In genomic region chr19:49339364-49340068, GRCh38 we compare ENCODE assay signal across 7 cellular contexts. TPM values are rescaled to one million over a fixed set of nuclear protein-coding genes. Genes with fewer than 3 reads are reported as not detected.
DNase-seq lines count a peak whose midpoint lies in the region; TF ChIP-seq lines count a peak whose summit lies in the region.

No MANE protein-coding gene starts in this region.

- no peak for TF ChIP-seq CTCF in osteoblast (IDR thresholded peaks at IDR 0.05; ENCODE audit: extremely low read depth, low read depth, low read length)

- no peaks in the 10 kb centered on the region for H3K79me2 ChIP-seq in osteoblast (ENCODE audit: insufficient read depth, low read length)

- H3K36me3 ChIP-seq in osteoblast (ENCODE audit: insufficient read depth, low read length) = peaks cover 11% of the 10 kb centered on the region

- no peaks in the 10 kb centered on the region for H3K9me3 Mint-ChIP-seq in T-helper 2 cell treated with Interferon-gamma antibody and Interleukin-4, amounts not matched to agents 5 μg/mL and 100 μg/mL, for 36 hours

- no peak overlapping the region for H3K27ac Mint-ChIP-seq in T-helper 2 cell treated with Interferon-gamma antibody and Interleukin-4, amounts not matched to agents 5 μg/mL and 100 μg/mL, for 36 hours

- no peak overlapping the region for H3K27ac ChIP-seq in osteoblast (ENCODE audit: low read depth, low read length)

- intact Hi-C loops in cardiac septum (cut with DNase I) = loop anchor here (2.0 kb wide), 1 partner anchor 21 kb away; no protein-coding TSS in a partner anchor

- no peaks in the 10 kb centered on the region for H4K20me1 ChIP-seq in osteoblast (ENCODE audit: insufficient read depth, low read length)

- H3K4me2 ChIP-seq in osteoblast (ENCODE audit: insufficient read depth, low read length) = peak overlapping the region; percentile 70

- no peak for TF ChIP-seq POLR2A in erythroblast (IDR thresholded peaks at IDR 0.05; ENCODE audit: low read length)

- H3K4me3 Mint-ChIP-seq in T-helper 2 cell treated with Interferon-gamma antibody and Interleukin-4, amounts not matched to agents 5 μg/mL and 100 μg/mL, for 36 hours = no peak overlapping the region

- peak overlapping the region; percentile 69 for H2AFZ ChIP-seq in osteoblast (ENCODE audit: low read length)

- peak; percentile 95 for DNase-seq in HS-27A (ENCODE audit: low read depth)
- peak; percentile 35 for DNase-seq in activated CD8-positive, alpha-beta memory T cell treated with anti-CD3 and anti-CD28 coated beads, Interleukin-2, amount 50 U/mL, for 48 hours
- DNase-seq in cardiac septum (ENCODE audit: low spot score) = peak; percentile 90
- peak; percentile 98 for DNase-seq in osteoblast (ENCODE audit: insufficient read length, low spot score, missing footprints)
- DNase-seq in T-helper 2 cell treated with Interferon-gamma antibody and Interleukin-4, amounts not matched to agents 5 μg/mL and 100 μg/mL, for 36 hours (ENCODE audit: low spot score) = no peak
- DNase-seq in erythroblast (lab: John Stamatoyannopoulos, UW) = no peak
- no peak for DNase-seq in SKM-1 (lab: John Stamatoyannopoulos, UW; ENCODE audit: unreplicated experiment)

- H3K4me3 ChIP-seq in osteoblast (ENCODE audit: insufficient read depth, low read length) = peak overlapping the region; percentile 57

- no peaks in the 10 kb centered on the region for H3K27me3 Mint-ChIP-seq in T-helper 2 cell treated with Interferon-gamma antibody and Interleukin-4, amounts not matched to agents 5 μg/mL and 100 μg/mL, for 36 hours (ENCODE audit: low read depth)

- peaks cover 37% of the 10 kb centered on the region for H3K4me1 Mint-ChIP-seq in T-helper 2 cell treated with Interferon-gamma antibody and Interleukin-4, amounts not matched to agents 5 μg/mL and 100 μg/mL, for 36 hours (ENCODE audit: low read depth)

- H3K27me3 ChIP-seq in osteoblast (ENCODE audit: insufficient read depth, low read length) = no peaks in the 10 kb centered on the region

- no peaks in the 10 kb centered on the region for H3K9me3 ChIP-seq in osteoblast (ENCODE audit: low read depth, low read length)

- H3K4me1 ChIP-seq in osteoblast (ENCODE audit: insufficient read depth, low read length) = peaks cover 8% of the 10 kb centered on the region

- peaks cover 34% of the 10 kb centered on the region for H3K36me3 Mint-ChIP-seq in T-helper 2 cell treated with Interferon-gamma antibody and Interleukin-4, amounts not matched to agents 5 μg/mL and 100 μg/mL, for 36 hours (ENCODE audit: low read depth)

RNA-seq across cellular contexts. Expression of gene CD37, which starts 4.3 kb away (rescaled TPM):
- total RNA-seq in cardiac septum (4.8 TPM), osteoblast (0.36 TPM in 1 of 2 replicates, not detected in the other)

RNA-seq across cellular contexts. Expression of gene SLC6A16, which starts 14.5 kb away (rescaled TPM):
- total RNA-seq in cardiac septum (0.67 TPM), osteoblast (0.72 and 1.2 TPM in 2 replicates)

RNA-seq across cellular contexts. Expression of gene TEAD2, which starts 22.7 kb away (rescaled TPM):
- total RNA-seq in cardiac septum = 39.9 TPM
- total RNA-seq in osteoblast = 40.1 and 41.3 TPM in 2 replicates

RNA-seq across cellular contexts. Expression of gene DKKL1, which starts 24.2 kb away (rescaled TPM):
- total RNA-seq in cardiac septum (not detected), osteoblast (0.36 TPM in 1 of 2 replicates, not detected in the other)

RNA-seq across cellular contexts. Expression of gene KASH5, which starts 48.5 kb away (rescaled TPM):
- not detected for total RNA-seq in cardiac septum
- total RNA-seq in osteoblast = not detected in 2 replicates

Comparison
In these comparisons a context has a peak if more than half of its experiments do, and no peak if none do; other contexts are left out.
1. DNase-seq: peak in HS-27A (single experiment), activated CD8-positive, alpha-beta memory T cell treated with anti-CD3 and anti-CD28 coated beads, Interleukin-2, amount 50 U/mL, for 48 hours (single experiment), cardiac septum (single experiment) and osteoblast (single experiment); none in T-helper 2 cell treated with Interferon-gamma antibody and Interleukin-4, amounts not matched to agents 5 μg/mL and 100 μg/mL, for 36 hours (single experiment), erythroblast (0 of 2) and SKM-1 (single experiment).